In the genomic region with DNA sequence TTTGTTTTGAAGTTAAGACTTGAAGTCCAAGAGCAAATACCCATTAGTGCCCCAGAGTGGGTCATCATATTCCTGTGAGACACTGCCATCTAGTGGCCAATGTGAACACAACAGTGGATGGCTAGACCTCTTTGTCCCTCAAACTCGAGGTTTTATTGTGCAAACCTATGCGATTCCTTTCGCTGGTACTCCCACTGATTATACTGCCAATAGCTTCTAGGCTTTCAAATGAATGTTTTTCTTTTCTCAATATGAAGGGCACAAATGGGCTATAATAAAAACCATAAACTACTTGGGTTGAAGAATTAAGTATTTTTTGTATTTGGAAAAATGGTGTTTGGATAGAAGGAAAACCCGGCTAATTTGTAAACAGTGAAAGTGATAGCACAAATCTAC, we compare ENCODE assay signal across 1 cellular context.
TF ChIP-seq lines count a peak whose summit lies in the region.

No MANE protein-coding gene starts in this region.

TF ChIP-seq in GM23338, 12 proteins besides CTCF, POLR2A, EP300 and RAD21 (continued from another document):
- TF ChIP-seq, protein P1, sequence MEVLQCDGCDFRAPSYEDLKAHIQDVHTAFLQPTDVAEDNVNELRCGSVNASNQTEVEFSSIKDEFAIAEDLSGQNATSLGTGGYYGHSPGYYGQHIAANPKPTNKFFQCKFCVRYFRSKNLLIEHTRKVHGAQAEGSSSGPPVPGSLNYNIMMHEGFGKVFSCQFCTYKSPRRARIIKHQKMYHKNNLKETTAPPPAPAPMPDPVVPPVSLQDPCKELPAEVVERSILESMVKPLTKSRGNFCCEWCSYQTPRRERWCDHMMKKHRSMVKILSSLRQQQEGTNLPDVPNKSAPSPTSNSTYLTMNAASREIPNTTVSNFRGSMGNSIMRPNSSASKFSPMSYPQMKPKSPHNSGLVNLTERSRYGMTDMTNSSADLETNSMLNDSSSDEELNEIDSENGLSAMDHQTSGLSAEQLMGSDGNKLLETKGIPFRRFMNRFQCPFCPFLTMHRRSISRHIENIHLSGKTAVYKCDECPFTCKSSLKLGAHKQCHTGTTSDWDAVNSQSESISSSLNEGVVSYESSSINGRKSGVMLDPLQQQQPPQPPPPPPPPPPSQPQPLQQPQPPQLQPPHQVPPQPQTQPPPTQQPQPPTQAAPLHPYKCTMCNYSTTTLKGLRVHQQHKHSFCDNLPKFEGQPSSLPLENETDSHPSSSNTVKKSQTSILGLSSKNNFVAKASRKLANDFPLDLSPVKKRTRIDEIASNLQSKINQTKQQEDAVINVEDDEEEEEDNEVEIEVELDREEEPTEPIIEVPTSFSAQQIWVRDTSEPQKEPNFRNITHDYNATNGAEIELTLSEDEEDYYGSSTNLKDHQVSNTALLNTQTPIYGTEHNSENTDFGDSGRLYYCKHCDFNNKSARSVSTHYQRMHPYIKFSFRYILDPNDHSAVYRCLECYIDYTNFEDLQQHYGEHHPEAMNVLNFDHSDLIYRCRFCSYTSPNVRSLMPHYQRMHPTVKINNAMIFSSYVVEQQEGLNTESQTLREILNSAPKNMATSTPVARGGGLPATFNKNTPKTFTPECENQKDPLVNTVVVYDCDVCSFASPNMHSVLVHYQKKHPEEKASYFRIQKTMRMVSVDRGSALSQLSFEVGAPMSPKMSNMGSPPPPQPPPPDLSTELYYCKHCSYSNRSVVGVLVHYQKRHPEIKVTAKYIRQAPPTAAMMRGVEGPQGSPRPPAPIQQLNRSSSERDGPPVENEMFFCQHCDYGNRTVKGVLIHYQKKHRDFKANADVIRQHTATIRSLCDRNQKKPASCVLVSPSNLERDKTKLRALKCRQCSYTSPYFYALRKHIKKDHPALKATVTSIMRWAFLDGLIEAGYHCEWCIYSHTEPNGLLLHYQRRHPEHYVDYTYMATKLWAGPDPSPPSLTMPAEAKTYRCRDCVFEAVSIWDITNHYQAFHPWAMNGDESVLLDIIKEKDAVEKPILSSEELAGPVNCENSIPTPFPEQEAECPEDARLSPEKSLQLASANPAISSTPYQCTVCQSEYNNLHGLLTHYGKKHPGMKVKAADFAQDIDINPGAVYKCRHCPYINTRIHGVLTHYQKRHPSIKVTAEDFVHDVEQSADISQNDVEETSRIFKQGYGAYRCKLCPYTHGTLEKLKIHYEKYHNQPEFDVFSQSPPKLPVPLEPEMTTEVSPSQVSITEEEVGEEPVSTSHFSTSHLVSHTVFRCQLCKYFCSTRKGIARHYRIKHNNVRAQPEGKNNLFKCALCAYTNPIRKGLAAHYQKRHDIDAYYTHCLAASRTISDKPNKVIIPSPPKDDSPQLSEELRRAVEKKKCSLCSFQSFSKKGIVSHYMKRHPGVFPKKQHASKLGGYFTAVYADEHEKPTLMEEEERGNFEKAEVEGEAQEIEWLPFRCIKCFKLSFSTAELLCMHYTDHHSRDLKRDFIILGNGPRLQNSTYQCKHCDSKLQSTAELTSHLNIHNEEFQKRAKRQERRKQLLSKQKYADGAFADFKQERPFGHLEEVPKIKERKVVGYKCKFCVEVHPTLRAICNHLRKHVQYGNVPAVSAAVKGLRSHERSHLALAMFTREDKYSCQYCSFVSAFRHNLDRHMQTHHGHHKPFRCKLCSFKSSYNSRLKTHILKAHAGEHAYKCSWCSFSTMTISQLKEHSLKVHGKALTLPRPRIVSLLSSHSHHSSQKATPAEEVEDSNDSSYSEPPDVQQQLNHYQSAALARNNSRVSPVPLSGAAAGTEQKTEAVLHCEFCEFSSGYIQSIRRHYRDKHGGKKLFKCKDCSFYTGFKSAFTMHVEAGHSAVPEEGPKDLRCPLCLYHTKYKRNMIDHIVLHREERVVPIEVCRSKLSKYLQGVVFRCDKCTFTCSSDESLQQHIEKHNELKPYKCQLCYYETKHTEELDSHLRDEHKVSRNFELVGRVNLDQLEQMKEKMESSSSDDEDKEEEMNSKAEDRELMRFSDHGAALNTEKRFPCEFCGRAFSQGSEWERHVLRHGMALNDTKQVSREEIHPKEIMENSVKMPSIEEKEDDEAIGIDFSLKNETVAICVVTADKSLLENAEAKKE (CRISPR knock-in tag; IDR thresholded peaks at IDR 0.05), result no peak
- no peak for TF ChIP-seq EZH2 (IDR thresholded peaks at IDR 0.05; ENCODE audit: low read depth, unreplicated experiment)
